8 cellular contexts compared by ENCODE assay signal in genomic region chr16:10385725-10386516, GRCh38. TPM values are rescaled to one million over a fixed set of nuclear protein-coding genes. Genes with fewer than 3 reads are reported as not detected.
DNase-seq lines count a peak whose midpoint lies in the region; ATAC-seq and TF ChIP-seq lines count a peak whose summit lies in the region.

TSS of gene ATF7IP2 (plus strand) at chr16:10386061. CDS start at chr16:10430621, 44,560 bp downstream.

- H3K9me3 ChIP-seq in PC-3 (ENCODE audit: low read length) = no peaks in the 10 kb centered on the region

- no peaks in the 10 kb centered on the region for H3F3A ChIP-seq in PC-3 (ENCODE audit: low read length, unreplicated experiment)

- POLR2A ChIA-PET in PC-3 (lab: Charles Lee; ENCODE audit: unreplicated experiment) = no interaction called here

- peaks cover 23% of the 10 kb centered on the region for H3K79me2 ChIP-seq in PC-3 (ENCODE audit: low read length)

- no peaks in the 10 kb centered on the region for H3K36me3 ChIP-seq in PC-3 (ENCODE audit: low read depth, low read length)

- H3K27me3 ChIP-seq in PC-3 (ENCODE audit: low read length) = no peaks in the 10 kb centered on the region

- H3K9me2 ChIP-seq in PC-3 (replicated peaks; ENCODE audit: low read length) = no peaks in the 10 kb centered on the region

- TF ChIP-seq CTCF in PC-3 (conservative IDR thresholded peaks at IDR 0.05; ENCODE audit: low read depth, low read length) = no peak
- no peak for TF ChIP-seq CTCF in nephron progenitor cell (IDR thresholded peaks at IDR 0.05)

- DNase-seq in PC-3 (peak; percentile 90), fibroblast of the conjunctiva (ENCODE audit: low read depth) (peak; percentile 82), nephron progenitor cell (peak; percentile 88), NCI-H446 (lab: John Stamatoyannopoulos, UW) (no peak)
- peak; percentile 85 for DNase-seq in activated T-helper 2 cell treated with anti-CD3 and anti-CD28 coated beads, Interferon-gamma antibody, Interleukin-2, Interleukin-4, amounts not matched to agents 10 μg/mL and 5 μg/mL and 100 μg/mL, durations not matched to agents 14 hours and 24 hours and 36 hours (ENCODE audit: low spot score)
- DNase-seq in stimulated activated naive CD8-positive, alpha-beta T cell treated with anti-CD3 and anti-CD28 coated beads, Interleukin-15, Interleukin-2, amounts not matched to agents 100 U/mL and 50 U/mL, for 24 hours = peak; percentile 95

- peak within 1 kb of the TSS; percentile 95 for H3K27ac Mint-ChIP-seq in activated T-helper 2 cell treated with anti-CD3 and anti-CD28 coated beads, Interferon-gamma antibody, Interleukin-2, Interleukin-4, amounts not matched to agents 10 μg/mL and 5 μg/mL and 100 μg/mL, durations not matched to agents 14 hours and 24 hours and 36 hours
- H3K27ac Mint-ChIP-seq in nephron progenitor cell = peak within 1 kb of the TSS; percentile 95

- peak within 1 kb of the TSS; percentile 99 for H3K4me3 ChIP-seq in PC-3 (ENCODE audit: low read length)

- peak within 1 kb of the TSS; percentile 91 for H3K4me2 ChIP-seq in PC-3 (ENCODE audit: low read length)

- peaks cover 40% of the 10 kb centered on the region for H3K4me1 Mint-ChIP-seq in activated T-helper 2 cell treated with anti-CD3 and anti-CD28 coated beads, Interferon-gamma antibody, Interleukin-2, Interleukin-4, amounts not matched to agents 10 μg/mL and 5 μg/mL and 100 μg/mL, durations not matched to agents 14 hours and 24 hours and 36 hours (ENCODE audit: low read depth)
- H3K4me1 Mint-ChIP-seq in nephron progenitor cell = peaks cover 26% of the 10 kb centered on the region

- peak within 1 kb of the TSS; percentile 91 for H2AFZ ChIP-seq in PC-3 (ENCODE audit: low read length)

- no peaks in the 10 kb centered on the region for H4K20me1 ChIP-seq in PC-3 (ENCODE audit: low read length)

- H3K27ac ChIP-seq in PC-3 (ENCODE audit: low read length) = peak within 1 kb of the TSS; percentile 18; the same call in 1 of the 2 replicates

- peak within 1 kb of the TSS; percentile 97 for H3K4me3 Mint-ChIP-seq in activated T-helper 2 cell treated with anti-CD3 and anti-CD28 coated beads, Interferon-gamma antibody, Interleukin-2, Interleukin-4, amounts not matched to agents 10 μg/mL and 5 μg/mL and 100 μg/mL, durations not matched to agents 14 hours and 24 hours and 36 hours (ENCODE audit: low read depth)
- peak within 1 kb of the TSS; percentile 94 for H3K4me3 Mint-ChIP-seq in nephron progenitor cell

- intact Hi-C loops in PC-3 (cut with micrococcal nuclease) = no loop called here
- intact Hi-C loops in activated T-helper 2 cell treated with anti-CD3 and anti-CD28 coated beads, Interferon-gamma antibody, Interleukin-2, Interleukin-4, amounts not matched to agents 10 μg/mL and 5 μg/mL and 100 μg/mL, durations not matched to agents 14 hours and 24 hours and 36 hours (cut with micrococcal nuclease) = loop anchor here (5.0 to 10.0 kb wide), 6 partner anchors 51 to 356 kb away; partner anchors contain the start of gene NUBP1

- H3K9me3 Mint-ChIP-seq in activated T-helper 2 cell treated with anti-CD3 and anti-CD28 coated beads, Interferon-gamma antibody, Interleukin-2, Interleukin-4, amounts not matched to agents 10 μg/mL and 5 μg/mL and 100 μg/mL, durations not matched to agents 14 hours and 24 hours and 36 hours = peaks cover 4% of the 10 kb centered on the region
- peaks cover 30% of the 10 kb centered on the region for H3K9me3 Mint-ChIP-seq in nephron progenitor cell

- ATAC-seq in GM18519 (IDR thresholded peaks at IDR 0.05; ENCODE audit: low FRiP score, unreplicated experiment) (peak; percentile 64), HG03025 (IDR thresholded peaks at IDR 0.05; ENCODE audit: low FRiP score, unreplicated experiment) (peak; percentile 91), PC-3 (peak; percentile 99)
- peak; percentile 97 for ATAC-seq in stimulated activated naive CD8-positive, alpha-beta T cell treated with anti-CD3 and anti-CD28 coated beads, Interleukin-15, Interleukin-2, amounts not matched to agents 100 U/mL and 50 U/mL, for 24 hours

- no peaks in the 10 kb centered on the region for H3K4me1 ChIP-seq in PC-3 (ENCODE audit: insufficient read depth, low read length)

- CTCF ChIA-PET in PC-3 (lab: Charles Lee) = interaction anchor here (0.6 kb wide), 1 partner anchor 123 kb away, joined by 3 read pairs; no protein-coding TSS in a partner anchor

- BruUV-seq in PC-3 (replicated peaks; lab: Mats Ljungman, UMichigan) = no TSS peak

- H3K27me3 Mint-ChIP-seq in activated T-helper 2 cell treated with anti-CD3 and anti-CD28 coated beads, Interferon-gamma antibody, Interleukin-2, Interleukin-4, amounts not matched to agents 10 μg/mL and 5 μg/mL and 100 μg/mL, durations not matched to agents 14 hours and 24 hours and 36 hours (ENCODE audit: low read depth) = no peaks in the 10 kb centered on the region
- H3K27me3 Mint-ChIP-seq in nephron progenitor cell (ENCODE audit: low read depth, poor library complexity) = peaks cover 7% of the 10 kb centered on the region

- peaks cover 43% of the 10 kb centered on the region for H3K36me3 Mint-ChIP-seq in activated T-helper 2 cell treated with anti-CD3 and anti-CD28 coated beads, Interferon-gamma antibody, Interleukin-2, Interleukin-4, amounts not matched to agents 10 μg/mL and 5 μg/mL and 100 μg/mL, durations not matched to agents 14 hours and 24 hours and 36 hours (ENCODE audit: low read depth)
- peaks cover 39% of the 10 kb centered on the region for H3K36me3 Mint-ChIP-seq in nephron progenitor cell (ENCODE audit: low read depth)

- peak within 1 kb of the TSS; percentile 79 for H3K9ac ChIP-seq in PC-3 (ENCODE audit: low read length)

RNA-seq across cellular contexts. Expression of gene ATF7IP2, which starts in this region (rescaled TPM):
- total RNA-seq in PC-3 (2014; rRNA removed) = 6.2 and 11.6 TPM in 2 replicates
- 22.9 and 28.1 TPM in 2 replicates for total RNA-seq in activated T-helper 2 cell treated with anti-CD3 and anti-CD28 coated beads, Interferon-gamma antibody, Interleukin-2, Interleukin-4, amounts not matched to agents 10 μg/mL and 5 μg/mL and 100 μg/mL, durations not matched to agents 14 hours and 24 hours and 36 hours

Comparison
In these comparisons a context has a peak if more than half of its experiments do, and no peak if none do; other contexts are left out.
1. DNase-seq: peak in PC-3 (single experiment), activated T-helper 2 cell treated with anti-CD3 and anti-CD28 coated beads, Interferon-gamma antibody, Interleukin-2, Interleukin-4, amounts not matched to agents 10 μg/mL and 5 μg/mL and 100 μg/mL, durations not matched to agents 14 hours and 24 hours and 36 hours (single experiment), fibroblast of the conjunctiva (single experiment), nephron progenitor cell (single experiment) and stimulated activated naive CD8-positive, alpha-beta T cell treated with anti-CD3 and anti-CD28 coated beads, Interleukin-15, Interleukin-2, amounts not matched to agents 100 U/mL and 50 U/mL, for 24 hours (single experiment); none in NCI-H446 (0 of 2).
2. Peak in every context shown above with its lines, with median percentiles within 50 percentile points of each other: ATAC-seq.